ENCODE assay signal across 20 cellular contexts in genomic region chr19:54253331-54254194, GRCh38. TPM values are rescaled to one million over a fixed set of nuclear protein-coding genes. Genes with fewer than 3 reads are reported as not detected.
"Had no signal": no experiment of that assay in that cellular context is flagged by ENCODE, and none has a peak within 500 bp of the region (broad histone marks: within the 10 kb centered on the region; RNA-seq: fewer than 3 reads in every experiment).

No MANE protein-coding gene starts in this region.

- H3K9me3 Mint-ChIP-seq: activated naive CD8-positive, alpha-beta T cell treated with anti-CD3 and anti-CD28 coated beads, Interleukin-2, amount 10 ng/mL, durations not matched to agents 7 days and 5 days; T-helper 1 cell treated with Interleukin-12 subunit alpha and Interleukin-12 subunit beta and Interleukin-4 antibody, amounts not matched to agents 30 μg/mL and 1 μg/mL, for 36 hours; WTC11 had no signal

- H3K9me3 ChIP-seq: adrenal gland had no signal

- H3K27ac Mint-ChIP-seq: activated CD8-positive, alpha-beta T cell treated with anti-CD3 and anti-CD28 coated beads, Interleukin-2, amount 10 ng/mL, durations not matched to agents 7 days and 5 days; activated naive CD8-positive, alpha-beta T cell treated with anti-CD3 and anti-CD28 coated beads, Interleukin-2, amount 10 ng/mL, durations not matched to agents 7 days and 5 days; T-helper 1 cell treated with Interleukin-12 subunit alpha and Interleukin-12 subunit beta and Interleukin-4 antibody, amounts not matched to agents 30 μg/mL and 1 μg/mL, for 36 hours; WTC11 had no signal

- DNase-seq: activated CD4-positive, alpha-beta T cell treated with anti-CD3 and anti-CD28 coated beads for 48 hours; activated CD4-positive, alpha-beta T cell treated with anti-CD3 and anti-CD28 coated beads, Interleukin-2, amount 50 U/mL, for 4 hours; activated CD4-positive, CD25-positive, alpha-beta regulatory T cell treated with anti-CD3 and anti-CD28 coated beads, Interleukin-2, amount 50 U/mL, for 72 hours; activated CD8-positive, alpha-beta memory T cell treated with anti-CD3 and anti-CD28 coated beads, Interleukin-2, amount 50 U/mL, for 48 hours; activated CD8-positive, alpha-beta T cell treated with anti-CD3 and anti-CD28 coated beads, Interleukin-2, amount 10 ng/mL, durations not matched to agents 7 days and 5 days; activated naive CD4-positive, alpha-beta T cell treated with anti-CD3 and anti-CD28 coated beads, Interleukin-2, amount 50 U/mL, for 16 hours; activated naive CD8-positive, alpha-beta T cell treated with anti-CD3 and anti-CD28 coated beads, Interleukin-2, amount 10 ng/mL, durations not matched to agents 7 days and 5 days; activated T-cell treated with anti-CD3 and anti-CD28 coated beads, Interleukin-2, amount 50 U/mL, for 1 hour; anterior cingulate cortex; Kasumi-1; KBM-7; NCI-H1105 treated with DMSO at 0.1 percent for 48 hours; NCI-H146; NCI-H1930; NCI-H510A treated with DMSO at 0.1 percent for 48 hours; SHP77 treated with DMSO at 0.1 percent for 48 hours had no signal

- H3K4me1 Mint-ChIP-seq: activated naive CD8-positive, alpha-beta T cell treated with anti-CD3 and anti-CD28 coated beads, Interleukin-2, amount 10 ng/mL, durations not matched to agents 7 days and 5 days had no signal

- H3K4me3 Mint-ChIP-seq: activated CD8-positive, alpha-beta T cell treated with anti-CD3 and anti-CD28 coated beads, Interleukin-2, amount 10 ng/mL, durations not matched to agents 7 days and 5 days; activated naive CD8-positive, alpha-beta T cell treated with anti-CD3 and anti-CD28 coated beads, Interleukin-2, amount 10 ng/mL, durations not matched to agents 7 days and 5 days; T-helper 1 cell treated with Interleukin-12 subunit alpha and Interleukin-12 subunit beta and Interleukin-4 antibody, amounts not matched to agents 30 μg/mL and 1 μg/mL, for 36 hours; WTC11 had no signal

- H3K4me3 ChIP-seq: adrenal gland had no signal

- ATAC-seq: activated CD8-positive, alpha-beta T cell treated with anti-CD3 and anti-CD28 coated beads, Interleukin-2, amount 10 ng/mL, durations not matched to agents 7 days and 5 days had no signal

- H3K36me3 Mint-ChIP-seq: activated naive CD8-positive, alpha-beta T cell treated with anti-CD3 and anti-CD28 coated beads, Interleukin-2, amount 10 ng/mL, durations not matched to agents 7 days and 5 days; WTC11 had no signal

- H3K27me3 ChIP-seq: adrenal gland had no signal

- H3K36me3 ChIP-seq: adrenal gland had no signal

- H3K27ac ChIP-seq: adrenal gland had no signal

RNA-seq across cellular contexts. Expression of gene LILRB5, which starts 3.5 kb away (rescaled TPM):
- total RNA-seq: activated CD8-positive, alpha-beta T cell treated with anti-CD3 and anti-CD28 coated beads, Interleukin-2, amount 10 ng/mL, durations not matched to agents 7 days and 5 days; SK-MEL-5 had no signal

RNA-seq across cellular contexts. Expression of gene LILRA6, which starts 11.0 kb away (rescaled TPM):
- total RNA-seq: WTC11 had no signal

RNA-seq across cellular contexts. Expression of gene LILRB2, which starts 27.3 kb away (rescaled TPM):
- total RNA-seq: activated CD8-positive, alpha-beta T cell treated with anti-CD3 and anti-CD28 coated beads, Interleukin-2, amount 10 ng/mL, durations not matched to agents 7 days and 5 days; SK-MEL-5; WTC11 had no signal

RNA-seq across cellular contexts. Expression of gene LILRB3, which starts 30.8 kb away (rescaled TPM):
- total RNA-seq: WTC11 had no signal
